In the genomic region with DNA sequence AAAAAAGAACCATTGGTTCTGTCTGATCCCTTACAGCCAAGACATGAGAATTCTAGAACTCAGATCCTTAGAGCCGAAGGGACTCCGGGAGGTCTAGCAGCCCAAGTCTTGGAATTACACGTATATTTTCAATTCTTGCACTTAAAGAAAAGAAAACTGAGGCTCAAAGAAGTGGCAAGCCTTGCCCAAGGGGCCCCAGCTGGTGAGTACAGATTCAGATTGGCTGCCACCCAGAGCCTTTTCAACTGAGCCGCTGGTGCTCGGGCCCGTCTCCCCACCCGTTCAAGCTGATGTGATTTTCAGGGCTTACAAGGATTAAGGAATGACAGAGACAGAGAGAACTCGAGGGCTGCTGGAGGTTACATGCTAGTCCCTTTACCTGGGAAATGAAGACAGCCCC, we compare ENCODE assay signal across 15 cellular contexts.
DNase-seq lines count a peak whose midpoint lies in the region; ATAC-seq and TF ChIP-seq lines count a peak whose summit lies in the region.
"Had no signal": no experiment of that assay in that cellular context is flagged by ENCODE, and none has a peak within 500 bp of the region (broad histone marks: within the 10 kb centered on the region; RNA-seq: fewer than 3 reads in every experiment).

No MANE protein-coding gene starts in this region.

- H3K36me3 ChIP-seq in heart left ventricle (peaks cover 0 to 84% (median 34%) of the 10 kb centered on the region in 9 donors), WERI-Rb-1 (no peaks in the 10 kb centered on the region; the same call in 1 of the 2 replicates), esophagus muscularis mucosa (peaks cover 0 to 89% (median 16%) of the 10 kb centered on the region in 4 donors), tibial nerve (peaks cover 0 to 45% (median 0%) of the 10 kb centered on the region in 3 donors)

- ATAC-seq in heart left ventricle = peak in 1 of 4 donors; percentile 1
- no peak for ATAC-seq in left ventricle myocardium superior
- no peak for ATAC-seq in HG03196 (IDR thresholded peaks at IDR 0.05; ENCODE audit: unreplicated experiment)

- H3K27me3 ChIP-seq in heart left ventricle (no peaks in the 10 kb centered on the region), WERI-Rb-1 (ENCODE audit: insufficient read depth, low read depth, severe bottlenecking) (no peaks in the 10 kb centered on the region), esophagus muscularis mucosa (no peaks in the 10 kb centered on the region), tibial nerve (no peaks in the 10 kb centered on the region)

- TF ChIP-seq EP300 in esophagus muscularis mucosa (IDR thresholded peaks at IDR 0.05) = no peak
- TF ChIP-seq EP300 in tibial nerve (IDR thresholded peaks at IDR 0.05) = no peak

- intact Hi-C loops in heart left ventricle (cut with DNase I) = loop anchor here in 6 of 10 donors (5.0 to 10.0 kb wide), 3 partner anchors 68 to 238 kb away; no protein-coding TSS in a partner anchor
- intact Hi-C loops in left ventricle myocardium superior (cut with micrococcal nuclease) = no loop called here
- intact Hi-C loops in esophagus muscularis mucosa (cut with DNase I) = no loop called here

- peak in 1 of 5 donors; percentile 37 for DNase-seq in heart left ventricle
- no peak for DNase-seq in left ventricle myocardium superior
- DNase-seq in WERI-Rb-1 = peak; percentile 60
- DNase-seq in esophagus muscularis mucosa (ENCODE audit: extremely low spot score) = no peak
- DNase-seq in tibial nerve (ENCODE audit: low spot score in 2 of 2) = no peak
- no peak for DNase-seq in NCI-H510A (lab: John Stamatoyannopoulos, UW)
- DNase-seq in NCI-H1930 (lab: John Stamatoyannopoulos, UW) = no peak
- DNase-seq: Calu3, GM23248, NCI-H1092, NCI-H2107, NCI-H526 treated with DMSO at 0.1 percent for 48 hours, nephron progenitor cell had no signal

- H3K27ac ChIP-seq in heart left ventricle = peak overlapping the region; percentile 25 to 86 (median 76)
- no peak overlapping the region for H3K27ac ChIP-seq in WERI-Rb-1
- H3K27ac ChIP-seq in esophagus muscularis mucosa (replicated peaks in 1 of 4) = peak overlapping the region; percentile 53 to 67 (median 63)
- H3K27ac ChIP-seq in tibial nerve = peak overlapping the region in 3 of 4 donors; percentile 24 to 82 (median 79)
- H3K27ac ChIP-seq: GM23248 had no signal

- TF ChIP-seq CTCF in heart left ventricle (IDR thresholded peaks at IDR 0.05) = no peak
- no peak for TF ChIP-seq CTCF in WERI-Rb-1 (IDR thresholded peaks at IDR 0.05; ENCODE audit: low read depth, low read length)
- no peak for TF ChIP-seq CTCF in esophagus muscularis mucosa (IDR thresholded peaks at IDR 0.05)
- no peak for TF ChIP-seq CTCF in tibial nerve (IDR thresholded peaks at IDR 0.05)

- no peak overlapping the region for H3K4me3 ChIP-seq in heart left ventricle
- no peak overlapping the region for H3K4me3 ChIP-seq in WERI-Rb-1 (ENCODE audit: low read depth, low read length)
- no peak overlapping the region for H3K4me3 ChIP-seq in esophagus muscularis mucosa
- no peak overlapping the region for H3K4me3 ChIP-seq in tibial nerve
- H3K4me3 ChIP-seq: coronary artery, GM23248 had no signal

- H3K4me1 ChIP-seq in heart left ventricle (peaks cover 17 to 71% (median 52%) of the 10 kb centered on the region in 12 donors), esophagus muscularis mucosa (peaks cover 33 to 54% (median 40%) of the 10 kb centered on the region in 4 donors), tibial nerve (peaks cover 0 to 19% (median 8%) of the 10 kb centered on the region in 4 donors)

- TF ChIP-seq POLR2A in heart left ventricle (IDR thresholded peaks at IDR 0.05) (no peak), esophagus muscularis mucosa (IDR thresholded peaks at IDR 0.05; ENCODE audit: low read depth) (no peak), tibial nerve (IDR thresholded peaks at IDR 0.05) (no peak)

- H3K9me3 ChIP-seq in heart left ventricle (no peaks in the 10 kb centered on the region), WERI-Rb-1 (ENCODE audit: severe bottlenecking) (peaks cover 9% of the 10 kb centered on the region), esophagus muscularis mucosa (no peaks in the 10 kb centered on the region), tibial nerve (no peaks in the 10 kb centered on the region)

- WGBS in heart left ventricle, 4 donors = 53 to 64% (median 57%) methylated on average over 8 of the region's 8 CpGs
- WGBS in esophagus muscularis mucosa = 81% methylated on average over 8 of the region's 8 CpGs
- WGBS in tibial nerve, 2 donors = 71 to 72% methylated on average over 8 of the region's 8 CpGs

Comparison
In these comparisons a context has a peak if more than half of its experiments do, and no peak if none do; other contexts are left out.
1. intact Hi-C loops: an anchor here in heart left ventricle (5.0 to 10.0 kb wide); none called in left ventricle myocardium superior and esophagus muscularis mucosa.